Comparison of ENCODE assay signal across 8 cellular contexts in the genomic region with DNA sequence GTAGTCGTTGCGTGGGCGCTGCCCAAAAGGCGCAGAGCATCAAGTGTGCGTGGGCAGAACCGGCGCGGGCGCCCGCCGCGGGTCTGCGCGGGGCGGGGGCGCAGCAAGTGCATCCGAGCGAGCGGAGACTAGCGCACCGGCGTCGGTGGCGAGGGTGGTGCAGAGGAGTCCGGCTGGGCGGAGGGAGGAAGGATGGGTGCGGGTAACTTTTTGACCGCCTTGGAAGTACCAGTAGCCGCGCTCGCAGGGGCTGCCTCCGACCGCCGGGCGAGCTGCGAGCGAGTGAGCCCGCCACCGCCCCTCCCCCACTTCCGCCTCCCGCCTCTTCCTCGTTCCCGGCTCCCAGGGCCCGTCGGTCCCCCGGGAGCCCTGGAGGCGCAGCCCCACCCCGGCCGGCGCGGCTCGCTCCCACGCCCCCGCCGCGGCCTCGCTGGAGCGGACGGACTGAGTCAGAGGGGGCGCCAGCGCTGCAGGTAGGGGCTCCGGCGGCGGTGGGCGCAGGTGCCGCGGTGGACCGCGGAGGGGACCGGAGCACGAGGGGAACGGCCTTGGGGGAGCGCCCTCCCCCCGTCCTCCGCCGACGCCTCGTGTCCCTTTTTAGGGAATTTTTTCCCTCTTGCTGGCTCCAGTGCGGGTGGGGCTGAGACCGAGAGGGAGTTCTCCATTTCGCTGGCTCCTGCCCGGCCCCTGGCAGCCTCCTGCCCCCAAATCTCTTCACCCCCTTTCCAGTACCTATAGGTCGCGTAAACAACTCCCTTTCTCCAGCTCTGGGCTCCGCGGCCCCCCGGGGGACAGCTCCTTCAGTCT. TPM values are rescaled to one million over a fixed set of nuclear protein-coding genes. Genes with fewer than 3 reads are reported as not detected.
DNase-seq lines count a peak whose midpoint lies in the region; ATAC-seq and TF ChIP-seq lines count a peak whose summit lies in the region.

No MANE protein-coding gene starts in this region.

- H3K27me3 ChIP-seq in lower lobe of right lung (ENCODE audit: low read depth) = no peaks in the 10 kb centered on the region

- CTCF ChIA-PET in activated CD4-positive, alpha-beta T cell treated with anti-CD3 and anti-CD28 coated beads, Interleukin-2, amount 10 ng/mL, durations not matched to agents 7 days and 5 days (lab: Charles Lee) = interaction anchor here (1.0 to 2.3 kb wide), 5 partner anchors 12 to 113 kb away, joined by 3 to 7 read pairs (median 4); no protein-coding TSS in a partner anchor

- no peaks in the 10 kb centered on the region for H3K9me3 ChIP-seq in lower lobe of right lung

- H3K4me3 Mint-ChIP-seq in activated CD4-positive, alpha-beta T cell treated with anti-CD3 and anti-CD28 coated beads, Interleukin-2, amount 10 ng/mL, durations not matched to agents 7 days and 5 days = peak overlapping the region; percentile 73

- H3K27ac ChIP-seq in lower lobe of right lung = peak overlapping the region; percentile 87

- peaks cover 14% of the 10 kb centered on the region for H3K4me1 Mint-ChIP-seq in activated CD4-positive, alpha-beta T cell treated with anti-CD3 and anti-CD28 coated beads, Interleukin-2, amount 10 ng/mL, durations not matched to agents 7 days and 5 days

- peaks cover 12% of the 10 kb centered on the region for H3K27me3 Mint-ChIP-seq in activated CD4-positive, alpha-beta T cell treated with anti-CD3 and anti-CD28 coated beads, Interleukin-2, amount 10 ng/mL, durations not matched to agents 7 days and 5 days

- ATAC-seq in lower lobe of right lung = peak; percentile 79 to 88
- no peak for ATAC-seq in HG03432 (IDR thresholded peaks at IDR 0.05; ENCODE audit: unreplicated experiment)
- no peak for ATAC-seq in GM21825 (IDR thresholded peaks at IDR 0.05; ENCODE audit: unreplicated experiment)

- no peak for TF ChIP-seq CTCF in lower lobe of right lung (IDR thresholded peaks at IDR 0.05)

- POLR2A ChIA-PET in activated CD4-positive, alpha-beta T cell treated with anti-CD3 and anti-CD28 coated beads, Interleukin-2, amount 10 ng/mL, durations not matched to agents 7 days and 5 days (lab: Charles Lee) = interaction anchor here (0.6 to 0.8 kb wide), 2 partner anchors 9 to 13 kb away, joined by 3 read pairs; a partner anchor contains a TSS

- DNase-seq in Daoy (ENCODE audit: low read depth) (peak; percentile 72), NCI-H146 treated with DMSO at 0.1 percent for 48 hours (lab: John Stamatoyannopoulos, UW; ENCODE audit: unreplicated experiment) (peak; percentile 43), ecto neural progenitor cell (ENCODE audit: low spot score) (peak; percentile 76), lower lobe of right lung (peak; percentile 83)
- peak; percentile 36 for DNase-seq in activated CD4-positive, alpha-beta T cell treated with anti-CD3 and anti-CD28 coated beads, Interleukin-2, amount 10 ng/mL, durations not matched to agents 7 days and 5 days
- peak in 2 of 3 donors; percentile 31 to 35 for DNase-seq in stimulated activated CD4-positive, alpha-beta T cell treated with anti-CD3 and anti-CD28 coated beads, TNF-alpha, amount 100 ng/mL, for 1 hour (ENCODE audit: low read depth in 3 of 3, low spot score in 1 of 3)

- intact Hi-C loops in lower lobe of right lung (cut with DNase I) = no loop called here

- H3K36me3 Mint-ChIP-seq in activated CD4-positive, alpha-beta T cell treated with anti-CD3 and anti-CD28 coated beads, Interleukin-2, amount 10 ng/mL, durations not matched to agents 7 days and 5 days (ENCODE audit: low read depth) = peaks cover 6% of the 10 kb centered on the region

- peak overlapping the region; percentile 97 for H3K4me3 ChIP-seq in lower lobe of right lung

- peak overlapping the region; percentile 83 for H3K27ac Mint-ChIP-seq in activated CD4-positive, alpha-beta T cell treated with anti-CD3 and anti-CD28 coated beads, Interleukin-2, amount 10 ng/mL, durations not matched to agents 7 days and 5 days

- peaks cover 26% of the 10 kb centered on the region for H3K36me3 ChIP-seq in lower lobe of right lung

- peaks cover 29% of the 10 kb centered on the region for H3K4me1 ChIP-seq in lower lobe of right lung

- H3K9me3 Mint-ChIP-seq in activated CD4-positive, alpha-beta T cell treated with anti-CD3 and anti-CD28 coated beads, Interleukin-2, amount 10 ng/mL, durations not matched to agents 7 days and 5 days = peaks cover 9% of the 10 kb centered on the region

RNA-seq across cellular contexts. Expression of a gene that starts 1.6 kb away (rescaled TPM):
- 5.8 and 7.3 TPM in 2 replicates for total RNA-seq in Daoy (2014; rRNA removed; shearing (Covaris generic))
- 10 to 100 TPM in 1 of 2 experiments, 1 to 10 TPM in 1; 9.0 to 10.5 TPM for total RNA-seq in activated CD4-positive, alpha-beta T cell treated with anti-CD3 and anti-CD28 coated beads, Interleukin-2, amount 10 ng/mL, durations not matched to agents 7 days and 5 days
- total RNA-seq in lower lobe of right lung = 82.2 TPM

RNA-seq across cellular contexts. Expression of a gene that starts 9.5 kb away (rescaled TPM):
- total RNA-seq in Daoy (2014; rRNA removed; shearing (Covaris generic)) = 51.3 and 58.7 TPM in 2 replicates
- total RNA-seq in activated CD4-positive, alpha-beta T cell treated with anti-CD3 and anti-CD28 coated beads, Interleukin-2, amount 10 ng/mL, durations not matched to agents 7 days and 5 days = 10 to 100 TPM; 66.3 to 77.9 TPM
- total RNA-seq in lower lobe of right lung = 78.7 TPM

RNA-seq across cellular contexts. Expression of a gene that starts 28.3 kb away (rescaled TPM):
- not detected in 2 replicates for total RNA-seq in Daoy (2014; rRNA removed; shearing (Covaris generic))
- total RNA-seq in activated CD4-positive, alpha-beta T cell treated with anti-CD3 and anti-CD28 coated beads, Interleukin-2, amount 10 ng/mL, durations not matched to agents 7 days and 5 days = not detected
- not detected for total RNA-seq in lower lobe of right lung

RNA-seq across cellular contexts. Expression of a gene that starts 43.5 kb away (rescaled TPM):
- 12.5 and 13.3 TPM in 2 replicates for total RNA-seq in Daoy (2014; rRNA removed; shearing (Covaris generic))
- total RNA-seq in activated CD4-positive, alpha-beta T cell treated with anti-CD3 and anti-CD28 coated beads, Interleukin-2, amount 10 ng/mL, durations not matched to agents 7 days and 5 days = 10 to 100 TPM; 23.9 to 25.6 TPM
- total RNA-seq in lower lobe of right lung = 69.3 TPM

RNA-seq across cellular contexts. Expression of a gene that starts 58.2 kb away (rescaled TPM):
- 136 and 143 TPM in 2 replicates for total RNA-seq in Daoy (2014; rRNA removed; shearing (Covaris generic))
- total RNA-seq in activated CD4-positive, alpha-beta T cell treated with anti-CD3 and anti-CD28 coated beads, Interleukin-2, amount 10 ng/mL, durations not matched to agents 7 days and 5 days = 1 to 10 TPM; 7.5 to 8.1 TPM
- 259 TPM for total RNA-seq in lower lobe of right lung

Comparison
In these comparisons a context has a peak if more than half of its experiments do, and no peak if none do; other contexts are left out.
1. DNase-seq: peak in every context shown above with its lines; median percentile 83 in lower lobe of right lung; 76 in ecto neural progenitor cell; 72 in Daoy; 43 in NCI-H146 treated with DMSO at 0.1 percent for 48 hours; 36 in activated CD4-positive, alpha-beta T cell treated with anti-CD3 and anti-CD28 coated beads, Interleukin-2, amount 10 ng/mL, durations not matched to agents 7 days and 5 days; 33 in stimulated activated CD4-positive, alpha-beta T cell treated with anti-CD3 and anti-CD28 coated beads, TNF-alpha, amount 100 ng/mL, for 1 hour.
2. ATAC-seq: peak in lower lobe of right lung (2 of 2); none in HG03432 (single experiment) and GM21825 (single experiment).